11 cellular contexts compared by ENCODE assay signal in genomic region chr12:76688627-76689026, GRCh38.
DNase-seq lines count a peak whose midpoint lies in the region; ATAC-seq and TF ChIP-seq lines count a peak whose summit lies in the region.
"Had no signal": no experiment of that assay in that cellular context is flagged by ENCODE, and none has a peak within 500 bp of the region (broad histone marks: within the 10 kb centered on the region; RNA-seq: fewer than 3 reads in every experiment).

No MANE protein-coding gene starts in this region.

- H3K27me3 Mint-ChIP-seq in CD14-positive monocyte (ENCODE audit: low read depth in 3 of 3), result no peaks in the 10 kb centered on the region
- H3K27me3 Mint-ChIP-seq in activated CD4-positive, alpha-beta memory T cell treated with anti-CD3 and anti-CD28 coated beads, Interleukin-2, amount 10 ng/mL, durations not matched to agents 7 days and 5 days, result peaks cover 2% of the 10 kb centered on the region
- H3K27me3 Mint-ChIP-seq in activated CD4-positive, alpha-beta T cell treated with anti-CD3 and anti-CD28 coated beads, Interleukin-2, amount 10 ng/mL, durations not matched to agents 24 days and 14 days, result peaks cover 2% of the 10 kb centered on the region
- H3K27me3 Mint-ChIP-seq: naive B cell had no signal

- H3K9me3 Mint-ChIP-seq in CD14-positive monocyte, result no peaks in the 10 kb centered on the region
- H3K9me3 Mint-ChIP-seq in activated CD4-positive, alpha-beta memory T cell treated with anti-CD3 and anti-CD28 coated beads, Interleukin-2, amount 10 ng/mL, durations not matched to agents 7 days and 5 days, result no peaks in the 10 kb centered on the region
- no peaks in the 10 kb centered on the region for H3K9me3 Mint-ChIP-seq in activated CD4-positive, alpha-beta T cell treated with anti-CD3 and anti-CD28 coated beads, Interleukin-2, amount 10 ng/mL, durations not matched to agents 24 days and 14 days
- H3K9me3 Mint-ChIP-seq: naive B cell had no signal

- DNase-seq in CD14-positive monocyte (ENCODE audit: low spot score), result no peak
- peak; percentile 57 for DNase-seq in OCI-M1 (lab: John Stamatoyannopoulos, UW)
- DNase-seq in iPS-NIHi11 (ENCODE audit: low spot score), result peak; percentile 31
- DNase-seq in activated CD4-positive, alpha-beta memory T cell treated with anti-CD3 and anti-CD28 coated beads, Interleukin-2, amount 10 ng/mL, durations not matched to agents 7 days and 5 days, result no peak
- DNase-seq in activated CD4-positive, alpha-beta T cell treated with anti-CD3 and anti-CD28 coated beads, Interleukin-2, amount 10 ng/mL, durations not matched to agents 24 days and 14 days, result no peak
- DNase-seq: activated CD4-positive, alpha-beta T cell treated with anti-CD3 and anti-CD28 coated beads, Interleukin-2, amount 50 U/mL, for 1 hour; heart right ventricle; naive B cell had no signal

- ATAC-seq in GM19351 (IDR thresholded peaks at IDR 0.05; ENCODE audit: unreplicated experiment) (peak; percentile 54), HG03097 (IDR thresholded peaks at IDR 0.05; ENCODE audit: low FRiP score, unreplicated experiment) (no peak), HG02588 (IDR thresholded peaks at IDR 0.05; ENCODE audit: unreplicated experiment) (no peak)
- ATAC-seq: heart right ventricle had no signal

- peak; percentile 65 for TF ChIP-seq CTCF in CD14-positive monocyte (IDR thresholded peaks at IDR 0.05)

- H3K36me3 Mint-ChIP-seq in CD14-positive monocyte, result no peaks in the 10 kb centered on the region
- no peaks in the 10 kb centered on the region for H3K36me3 Mint-ChIP-seq in activated CD4-positive, alpha-beta memory T cell treated with anti-CD3 and anti-CD28 coated beads, Interleukin-2, amount 10 ng/mL, durations not matched to agents 7 days and 5 days (ENCODE audit: low read depth)
- no peaks in the 10 kb centered on the region for H3K36me3 Mint-ChIP-seq in activated CD4-positive, alpha-beta T cell treated with anti-CD3 and anti-CD28 coated beads, Interleukin-2, amount 10 ng/mL, durations not matched to agents 24 days and 14 days (ENCODE audit: low read depth)
- H3K36me3 Mint-ChIP-seq: naive B cell had no signal

- CTCF ChIA-PET in activated CD4-positive, alpha-beta memory T cell treated with anti-CD3 and anti-CD28 coated beads, Interleukin-2, amount 10 ng/mL, durations not matched to agents 7 days and 5 days (lab: Charles Lee), result interaction anchor here (0.6 to 1.5 kb wide), 4 partner anchors 25 to 322 kb away, joined by 3 to 5 read pairs (median 4); no protein-coding TSS in a partner anchor

- POLR2A ChIA-PET in activated CD4-positive, alpha-beta memory T cell treated with anti-CD3 and anti-CD28 coated beads, Interleukin-2, amount 10 ng/mL, durations not matched to agents 7 days and 5 days (lab: Charles Lee), result no interaction called here

- intact Hi-C loops in CD14-positive monocyte (cut with micrococcal nuclease), result no loop called here
- intact Hi-C loops in activated CD4-positive, alpha-beta T cell treated with anti-CD3 and anti-CD28 coated beads, Interleukin-2, amount 10 ng/mL, durations not matched to agents 24 days and 14 days (cut with micrococcal nuclease), result no loop called here

- H3K27ac Mint-ChIP-seq in CD14-positive monocyte, result no peak overlapping the region
- H3K27ac Mint-ChIP-seq in activated CD4-positive, alpha-beta memory T cell treated with anti-CD3 and anti-CD28 coated beads, Interleukin-2, amount 10 ng/mL, durations not matched to agents 7 days and 5 days, result no peak overlapping the region
- H3K27ac Mint-ChIP-seq in activated CD4-positive, alpha-beta T cell treated with anti-CD3 and anti-CD28 coated beads, Interleukin-2, amount 10 ng/mL, durations not matched to agents 24 days and 14 days, result no peak overlapping the region

- no peak overlapping the region for H3K4me3 Mint-ChIP-seq in CD14-positive monocyte
- no peak overlapping the region for H3K4me3 Mint-ChIP-seq in activated CD4-positive, alpha-beta memory T cell treated with anti-CD3 and anti-CD28 coated beads, Interleukin-2, amount 10 ng/mL, durations not matched to agents 7 days and 5 days
- no peak overlapping the region for H3K4me3 Mint-ChIP-seq in activated CD4-positive, alpha-beta T cell treated with anti-CD3 and anti-CD28 coated beads, Interleukin-2, amount 10 ng/mL, durations not matched to agents 24 days and 14 days
- H3K4me3 Mint-ChIP-seq: naive B cell had no signal

- peaks cover 19% of the 10 kb centered on the region for H3K4me1 Mint-ChIP-seq in CD14-positive monocyte
- H3K4me1 Mint-ChIP-seq in activated CD4-positive, alpha-beta memory T cell treated with anti-CD3 and anti-CD28 coated beads, Interleukin-2, amount 10 ng/mL, durations not matched to agents 7 days and 5 days, result no peaks in the 10 kb centered on the region
- no peaks in the 10 kb centered on the region for H3K4me1 Mint-ChIP-seq in activated CD4-positive, alpha-beta T cell treated with anti-CD3 and anti-CD28 coated beads, Interleukin-2, amount 10 ng/mL, durations not matched to agents 24 days and 14 days
- H3K4me1 Mint-ChIP-seq: naive B cell had no signal

Comparison
In these comparisons a context has a peak if more than half of its experiments do, and no peak if none do; other contexts are left out.
1. DNase-seq: peak in OCI-M1 (single experiment) and iPS-NIHi11 (single experiment); none in CD14-positive monocyte (single experiment), activated CD4-positive, alpha-beta memory T cell treated with anti-CD3 and anti-CD28 coated beads, Interleukin-2, amount 10 ng/mL, durations not matched to agents 7 days and 5 days (single experiment) and activated CD4-positive, alpha-beta T cell treated with anti-CD3 and anti-CD28 coated beads, Interleukin-2, amount 10 ng/mL, durations not matched to agents 24 days and 14 days (single experiment).